ENCODE assay signal across 9 cellular contexts in genomic region chr6:125363010-125363359, GRCh38.
A peak's percentile ranks its signal among the peaks of the same experiment; 100 is the strongest.
DNase-seq lines count a peak whose midpoint lies in the region; ATAC-seq and TF ChIP-seq lines count a peak whose summit lies in the region.
"Had no signal": no experiment of that assay in that cellular context is flagged by ENCODE, and none has a peak within 500 bp of the region (broad histone marks: within the 10 kb centered on the region; RNA-seq: fewer than 3 reads in every experiment).

No MANE protein-coding gene starts in this region.

- H3K27me3 ChIP-seq in colonic mucosa = peaks cover 17% of the 10 kb centered on the region
- H3K27me3 ChIP-seq in tibial nerve = no peaks in the 10 kb centered on the region

- 5 to 7% methylated on average over 11 of the region's 11 CpGs for WGBS in lower leg skin, 2 donors
- WGBS in tibial nerve, 2 donors = 19 to 22% methylated on average over 11 of the region's 11 CpGs

- H3K9me3 ChIP-seq in colonic mucosa = no peaks in the 10 kb centered on the region
- H3K9me3 ChIP-seq in tibial nerve = no peaks in the 10 kb centered on the region

- DNase-seq in DMS153 (lab: John Stamatoyannopoulos, UW) (peak; percentile 39), DMS153 treated with DMSO at 0.1 percent for 48 hours (lab: John Stamatoyannopoulos, UW; ENCODE audit: unreplicated experiment) (no peak), colonic mucosa (no peak), lower leg skin (ENCODE audit: low spot score in 2 of 2) (no peak), tibial nerve (ENCODE audit: low spot score in 2 of 2) (no peak), SKM-1 (lab: John Stamatoyannopoulos, UW; ENCODE audit: unreplicated experiment) (no peak)

- H3K4me3 ChIP-seq in colonic mucosa = peak overlapping the region; percentile 25
- H3K4me3 ChIP-seq in lower leg skin (ENCODE audit: low read depth, poor library complexity, severe bottlenecking) = peak overlapping the region; percentile 19
- peak overlapping the region in 3 of 4 donors; percentile 35 to 57 (median 39) for H3K4me3 ChIP-seq in tibial nerve

- H3K4me1 ChIP-seq in colonic mucosa = no peaks in the 10 kb centered on the region
- H3K4me1 ChIP-seq in tibial nerve = peaks cover 0 to 19% (median 2%) of the 10 kb centered on the region in 4 donors

- H3K36me3 ChIP-seq in colonic mucosa (no peaks in the 10 kb centered on the region), tibial nerve (no peaks in the 10 kb centered on the region)

- TF ChIP-seq CTCF in colonic mucosa (IDR thresholded peaks at IDR 0.05) (no peak), lower leg skin (IDR thresholded peaks at IDR 0.05) (no peak), tibial nerve (IDR thresholded peaks at IDR 0.05) (no peak)

- H3K9ac ChIP-seq in colonic mucosa (ENCODE audit: low read depth in 2 of 2, low read length in 2 of 2) = no peak overlapping the region

- no peak overlapping the region for H3K27ac ChIP-seq in colonic mucosa
- peak overlapping the region in 2 of 4 donors; percentile 26 to 75 for H3K27ac ChIP-seq in tibial nerve
- H3K27ac ChIP-seq: 22Rv1 had no signal

- no peak for TF ChIP-seq EP300 in tibial nerve (IDR thresholded peaks at IDR 0.05)

- TF ChIP-seq POLR2A in lower leg skin (IDR thresholded peaks at IDR 0.05) (no peak), tibial nerve (IDR thresholded peaks at IDR 0.05) (no peak)

- ATAC-seq in HG02763 (IDR thresholded peaks at IDR 0.05; ENCODE audit: unreplicated experiment) (no peak), GM21528 (IDR thresholded peaks at IDR 0.05; ENCODE audit: low FRiP score, unreplicated experiment) (no peak)

- intact Hi-C loops in colonic mucosa (cut with DNase I) (no loop called here), lower leg skin (cut with DNase I; ENCODE audit: low total_unique reads) (no loop called here)
